ENCODE assay signal across 35 cellular contexts in genomic region chr11:21865541-21865940, GRCh38.
"Had no signal": no experiment of that assay in that cellular context is flagged by ENCODE, and none has a peak within 500 bp of the region (broad histone marks: within the 10 kb centered on the region; RNA-seq: fewer than 3 reads in every experiment).

No MANE protein-coding gene starts in this region.

- DNase-seq: activated B cell treated with CpG ODN at 0.5 μM for 24 hours; activated CD4-positive, alpha-beta memory T cell treated with anti-CD3 and anti-CD28 coated beads for 36 hours; activated CD4-positive, alpha-beta T cell treated with anti-CD3 and anti-CD28 coated beads for 4 hours; activated CD4-positive, alpha-beta T cell treated with anti-CD3 and anti-CD28 coated beads, Interleukin-2, amount 10 ng/mL, durations not matched to agents 24 days and 14 days; activated CD4-positive, alpha-beta T cell treated with anti-CD3 and anti-CD28 coated beads, Interleukin-2, amount 50 U/mL, for 1 hour; activated CD4-positive, alpha-beta T cell treated with anti-CD3 and anti-CD28 coated beads, Interleukin-2, amount 50 U/mL, for 4 hours; activated CD4-positive, CD25-positive, alpha-beta regulatory T cell treated with anti-CD3 and anti-CD28 coated beads, Interleukin-2, amount 50 U/mL, for 72 hours; activated CD8-positive, alpha-beta memory T cell treated with anti-CD3 and anti-CD28 coated beads, Interleukin-2, amount 50 U/mL, for 4 hours; activated CD8-positive, alpha-beta T cell treated with anti-CD3 and anti-CD28 coated beads for 36 hours; activated effector memory CD4-positive, alpha-beta T cell treated with anti-CD3 and anti-CD28 coated beads, Interleukin-2, amount 50 U/mL, for 16 hours; activated gamma-delta T cell treated with Interleukin-2 at 50 U/mL for 16 hours; activated naive CD4-positive, alpha-beta T cell; activated naive CD4-positive, alpha-beta T cell treated with anti-CD3 and anti-CD28 coated beads for 36 hours; activated naive CD4-positive, alpha-beta T cell treated with anti-CD3 and anti-CD28 coated beads, Interleukin-2, amount 50 U/mL, for 16 hours; activated naive CD8-positive, alpha-beta T cell treated with anti-CD3 and anti-CD28 coated beads for 36 hours; activated T-cell treated with anti-CD3 and anti-CD28 coated beads for 4 hours; activated T-cell treated with anti-CD3 and anti-CD28 coated beads, Interleukin-2, amount 50 U/mL, for 1 hour; activated T-cell treated with anti-CD3 and anti-CD28 coated beads, Interleukin-2, amount 50 U/mL, for 4 hours; activated T-cell treated with anti-CD3 and anti-CD28 coated beads, Interleukin-2, amount 50 U/mL, for 72 hours; adrenal gland; amniotic stem cell; aorta; body of pancreas; brain microvascular endothelial cell; caudate nucleus; cerebellar nuclear complex; T-helper 1 cell; T-helper 2 cell; T-helper 9 cell had no signal

- H3K27ac Mint-ChIP-seq: activated B cell treated with CpG ODN at 0.5 μM for 24 hours; activated CD4-positive, alpha-beta memory T cell treated with anti-CD3 and anti-CD28 coated beads for 36 hours; activated CD4-positive, alpha-beta T cell treated with anti-CD3 and anti-CD28 coated beads, Interleukin-2, amount 10 ng/mL, durations not matched to agents 24 days and 14 days; activated CD8-positive, alpha-beta T cell treated with anti-CD3 and anti-CD28 coated beads for 36 hours; activated naive CD4-positive, alpha-beta T cell treated with anti-CD3 and anti-CD28 coated beads for 36 hours; activated naive CD4-positive, alpha-beta T cell treated with anti-CD3 and anti-CD28 coated beads, Interleukin-2, amount 50 U/mL, for 72 hours; activated naive CD8-positive, alpha-beta T cell treated with anti-CD3 and anti-CD28 coated beads for 36 hours; activated T-cell treated with anti-CD3 and anti-CD28 coated beads, Interleukin-2, amount 50 U/mL, for 72 hours; activated T-helper 1 cell treated with anti-CD3 and anti-CD28 coated beads, Interleukin-12 subunit alpha, Interleukin-12 subunit beta, Interleukin-2, Interleukin-4 antibody, amounts not matched to agents 30 ng/mL and 10 ng/mL and 1 ng/mL, durations not matched to agents 14 hours and 24 hours and 36 hours; activated T-helper 17 cell treated with anti-CD3 and anti-CD28 coated beads, Interleukin-2, amount 50 U/mL, for 72 hours; T-helper 1 cell treated with Interleukin-12 subunit alpha and Interleukin-12 subunit beta and Interleukin-4 antibody, amounts not matched to agents 30 μg/mL and 1 μg/mL, for 36 hours; T-helper 2 cell treated with Interferon-gamma antibody and Interleukin-4, amounts not matched to agents 5 μg/mL and 100 μg/mL, for 36 hours had no signal

- H3K4me1 Mint-ChIP-seq: activated B cell treated with CpG ODN at 0.5 μM for 24 hours; activated CD4-positive, alpha-beta T cell treated with anti-CD3 and anti-CD28 coated beads, Interleukin-2, amount 10 ng/mL, durations not matched to agents 24 days and 14 days; activated naive CD8-positive, alpha-beta T cell treated with anti-CD3 and anti-CD28 coated beads for 36 hours; activated T-helper 17 cell treated with anti-CD3 and anti-CD28 coated beads, Interleukin-2, amount 50 U/mL, for 72 hours; central memory CD8-positive, alpha-beta T cell had no signal

- H3K4me3 Mint-ChIP-seq: activated B cell treated with CpG ODN at 0.5 μM for 24 hours; activated CD4-positive, alpha-beta memory T cell treated with anti-CD3 and anti-CD28 coated beads for 36 hours; activated CD4-positive, alpha-beta T cell treated with anti-CD3 and anti-CD28 coated beads, Interleukin-2, amount 10 ng/mL, durations not matched to agents 24 days and 14 days; activated CD8-positive, alpha-beta T cell treated with anti-CD3 and anti-CD28 coated beads for 36 hours; activated naive CD4-positive, alpha-beta T cell treated with anti-CD3 and anti-CD28 coated beads for 36 hours; activated naive CD8-positive, alpha-beta T cell treated with anti-CD3 and anti-CD28 coated beads for 36 hours; activated T-cell treated with anti-CD3 and anti-CD28 coated beads, Interleukin-2, amount 50 U/mL, for 4 hours; activated T-cell treated with anti-CD3 and anti-CD28 coated beads, Interleukin-2, amount 50 U/mL, for 72 hours; activated T-helper 1 cell treated with anti-CD3 and anti-CD28 coated beads, Interleukin-12 subunit alpha, Interleukin-12 subunit beta, Interleukin-2, Interleukin-4 antibody, amounts not matched to agents 30 ng/mL and 10 ng/mL and 1 ng/mL, durations not matched to agents 14 hours and 24 hours and 36 hours; activated T-helper 17 cell treated with anti-CD3 and anti-CD28 coated beads, Interleukin-2, amount 50 U/mL, for 72 hours; central memory CD8-positive, alpha-beta T cell; T-helper 1 cell treated with Interleukin-12 subunit alpha and Interleukin-12 subunit beta and Interleukin-4 antibody, amounts not matched to agents 30 μg/mL and 1 μg/mL, for 36 hours; T-helper 2 cell treated with Interferon-gamma antibody and Interleukin-4, amounts not matched to agents 5 μg/mL and 100 μg/mL, for 36 hours had no signal

- H3K36me3 Mint-ChIP-seq: activated CD4-positive, alpha-beta memory T cell treated with anti-CD3 and anti-CD28 coated beads for 36 hours; activated naive CD4-positive, alpha-beta T cell treated with anti-CD3 and anti-CD28 coated beads, Interleukin-2, amount 50 U/mL, for 72 hours; activated naive CD8-positive, alpha-beta T cell treated with anti-CD3 and anti-CD28 coated beads for 36 hours had no signal

- H3K27me3 Mint-ChIP-seq: activated B cell treated with CpG ODN at 0.5 μM for 24 hours; activated CD4-positive, alpha-beta memory T cell treated with anti-CD3 and anti-CD28 coated beads for 36 hours; activated CD4-positive, alpha-beta T cell treated with anti-CD3 and anti-CD28 coated beads, Interleukin-2, amount 10 ng/mL, durations not matched to agents 24 days and 14 days; activated CD8-positive, alpha-beta T cell treated with anti-CD3 and anti-CD28 coated beads for 36 hours; activated naive CD8-positive, alpha-beta T cell treated with anti-CD3 and anti-CD28 coated beads for 36 hours; activated T-helper 17 cell treated with anti-CD3 and anti-CD28 coated beads, Interleukin-2, amount 50 U/mL, for 72 hours; central memory CD8-positive, alpha-beta T cell had no signal

- H3K9me3 Mint-ChIP-seq: activated B cell treated with CpG ODN at 0.5 μM for 24 hours; activated CD4-positive, alpha-beta memory T cell treated with anti-CD3 and anti-CD28 coated beads for 36 hours; activated CD4-positive, alpha-beta T cell treated with anti-CD3 and anti-CD28 coated beads, Interleukin-2, amount 10 ng/mL, durations not matched to agents 24 days and 14 days; activated CD8-positive, alpha-beta T cell treated with anti-CD3 and anti-CD28 coated beads for 36 hours; activated naive CD8-positive, alpha-beta T cell treated with anti-CD3 and anti-CD28 coated beads for 36 hours; T-helper 1 cell treated with Interleukin-12 subunit alpha and Interleukin-12 subunit beta and Interleukin-4 antibody, amounts not matched to agents 30 μg/mL and 1 μg/mL, for 36 hours had no signal
